In genomic region chr19:3479177-3479818, GRCh38 we compare ENCODE assay signal across 6 cellular contexts.
DNase-seq lines count a peak whose midpoint lies in the region; ATAC-seq and TF ChIP-seq lines count a peak whose summit lies in the region.

No MANE protein-coding gene starts in this region.

- TF ChIP-seq CTCF in RWPE1 (conservative IDR thresholded peaks at IDR 0.05; ENCODE audit: low read depth), result no peak

- peak; percentile 63 for DNase-seq in ELR (ENCODE audit: low read depth)
- DNase-seq in RWPE1 (ENCODE audit: low spot score), result peak; percentile 36
- DNase-seq in germinal center (ENCODE audit: low spot score), result peak; percentile 84
- DNase-seq in T-helper 9 cell, result no peak

- no peak overlapping the region for H3K27ac ChIP-seq in RWPE1

- CTCF ChIA-PET in RWPE1 (lab: Yijun Ruan, JAX), result interaction anchor here (0.6 to 1.1 kb wide), 2 partner anchors 174 to 659 kb away, joined by 3 to 5 read pairs; no protein-coding TSS in a partner anchor

- POLR2A ChIA-PET in RWPE1 (lab: Yijun Ruan, JAX; ENCODE audit: low non-redundant PET), result no interaction called here

- ATAC-seq in HG02870 (IDR thresholded peaks at IDR 0.05; ENCODE audit: unreplicated experiment), result no peak
- no peak for ATAC-seq in HG03469 (IDR thresholded peaks at IDR 0.05; ENCODE audit: unreplicated experiment)
